2 cellular contexts compared by ENCODE assay signal in genomic region chr5:142333749-142334148, GRCh38. TPM values are rescaled to one million over a fixed set of nuclear protein-coding genes. Genes with fewer than 3 reads are reported as not detected.
"Had no signal": no experiment of that assay in that cellular context is flagged by ENCODE, and none has a peak within 500 bp of the region (broad histone marks: within the 10 kb centered on the region; RNA-seq: fewer than 3 reads in every experiment).

No MANE protein-coding gene starts in this region.

RNA-seq across cellular contexts. Expression of gene SPRY4, which starts 8.9 kb away (rescaled TPM):
- total RNA-seq: mononuclear cell had no signal
- polyA plus RNA-seq: immature natural killer cell had no signal
